In the genomic region with DNA sequence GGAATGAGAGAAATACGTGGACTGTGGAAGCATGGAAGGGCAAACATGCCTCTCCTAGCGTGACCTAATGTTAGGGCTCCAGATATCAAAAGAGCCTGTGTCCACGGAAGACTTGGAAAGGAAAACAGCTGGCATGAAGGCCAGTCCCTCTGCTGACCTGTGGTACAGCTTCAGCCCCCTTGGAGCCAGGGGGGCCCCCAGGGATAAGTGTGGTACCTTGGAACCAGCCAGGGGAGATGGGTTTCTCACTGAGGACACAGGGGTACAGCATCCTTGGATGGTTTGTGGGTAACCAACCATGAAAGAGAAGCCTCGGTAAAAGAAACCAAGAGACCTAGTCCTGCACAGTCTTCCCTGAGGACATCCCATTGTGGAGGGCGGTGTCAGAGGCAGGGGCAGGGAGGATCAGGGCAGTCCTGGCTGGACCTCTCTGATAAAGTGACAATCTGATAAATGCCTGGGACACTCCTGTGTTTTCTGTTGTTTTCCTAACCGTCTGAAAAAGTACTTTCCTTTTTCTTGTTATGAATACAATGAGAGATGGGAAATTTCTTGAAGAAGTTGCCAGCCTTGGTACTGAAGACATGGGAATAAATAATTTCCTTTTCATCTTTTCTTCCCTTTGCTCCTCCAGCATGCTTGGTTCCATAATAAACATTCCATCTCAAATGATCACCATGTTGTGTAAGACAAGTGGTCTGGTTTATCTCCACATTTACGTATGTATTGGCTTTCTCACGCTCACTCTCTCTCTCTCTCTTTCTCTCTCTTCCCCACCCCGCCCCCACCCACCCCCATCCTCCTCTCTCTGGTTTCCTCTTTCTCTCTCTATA, we compare ENCODE assay signal across 10 cellular contexts.
A peak's percentile ranks its signal among the peaks of the same experiment; 100 is the strongest.
DNase-seq lines count a peak whose midpoint lies in the region; ATAC-seq and TF ChIP-seq lines count a peak whose summit lies in the region.
"Had no signal": no experiment of that assay in that cellular context is flagged by ENCODE, and none has a peak within 500 bp of the region (broad histone marks: within the 10 kb centered on the region; RNA-seq: fewer than 3 reads in every experiment).

No MANE protein-coding gene starts in this region.

- H3K27ac Mint-ChIP-seq in dendritic cell treated with granulocyte-macrophage colony-stimulating factor and Interleukin-4, amounts not matched to agents 40 ng/mL and 50 ng/mL, for 4 days: peak overlapping the region; percentile 78
- H3K27ac Mint-ChIP-seq: activated T-cell treated with anti-CD3 and anti-CD28 coated beads, Interleukin-2, amount 50 U/mL, for 72 hours had no signal

- no peaks in the 10 kb centered on the region for H4K20me1 ChIP-seq in OCI-LY3 (ENCODE audit: insufficient read depth, low read length)

- peaks cover 74% of the 10 kb centered on the region for H3K4me1 Mint-ChIP-seq in dendritic cell treated with granulocyte-macrophage colony-stimulating factor and Interleukin-4, amounts not matched to agents 40 ng/mL and 50 ng/mL, for 4 days (ENCODE audit: low read depth)

- H3K4me1 ChIP-seq in OCI-LY3 (ENCODE audit: low read length): peaks cover 88% of the 10 kb centered on the region

- no peaks in the 10 kb centered on the region for H3K79me2 ChIP-seq in OCI-LY3 (ENCODE audit: low read length)

- no peak for TF ChIP-seq CTCF in OCI-LY3 (IDR thresholded peaks at IDR 0.05; ENCODE audit: low read depth, low read length)

- peak overlapping the region; percentile 18; the same call in 1 of the 2 replicates for H3K4me2 ChIP-seq in OCI-LY3 (ENCODE audit: low read length)

- H3K4me3 Mint-ChIP-seq in dendritic cell treated with granulocyte-macrophage colony-stimulating factor and Interleukin-4, amounts not matched to agents 40 ng/mL and 50 ng/mL, for 4 days: no peak overlapping the region

- intact Hi-C loops in dendritic cell treated with granulocyte-macrophage colony-stimulating factor and Interleukin-4, amounts not matched to agents 40 ng/mL and 50 ng/mL, for 4 days (cut with micrococcal nuclease): loop anchor here (5.0 to 10.0 kb wide), 2 partner anchors 176 to 248 kb away; partner anchors contain the start of gene UGCG

- H3K36me3 ChIP-seq in OCI-LY3 (replicated peaks; ENCODE audit: low read depth, low read length): no peaks in the 10 kb centered on the region

- DNase-seq in AG20443 (ENCODE audit: low spot score) (peak; percentile 67), non-pigmented ciliary epithelial cell (ENCODE audit: low read depth) (peak; percentile 83), activated gamma-delta T cell treated with Interleukin-2 at 50 U/mL for 16 hours (no peak)
- DNase-seq in stimulated activated naive CD4-positive, alpha-beta T cell (lab: John Stamatoyannopoulos, UW): no peak
- DNase-seq in stimulated activated CD4-positive, alpha-beta T cell treated with anti-CD3 and anti-CD28 coated beads, Interleukin-1b, Interleukin-23, amount 100 ng/mL, for 48 hours: no peak
- DNase-seq: activated T-cell treated with anti-CD3 and anti-CD28 coated beads, Interleukin-2, amount 50 U/mL, for 72 hours; midbrain had no signal

- H3K27me3 ChIP-seq in OCI-LY3 (ENCODE audit: low read depth, low read length): no peaks in the 10 kb centered on the region

- H2AFZ ChIP-seq in OCI-LY3 (ENCODE audit: low read depth, low read length): no peak overlapping the region

- no peaks in the 10 kb centered on the region for H3K9me3 ChIP-seq in OCI-LY3 (ENCODE audit: insufficient read depth, low read length)

- no peak overlapping the region for H3K27ac ChIP-seq in OCI-LY3 (ENCODE audit: low read length)

- H3K9ac ChIP-seq in OCI-LY3 (ENCODE audit: low read length): peak overlapping the region; percentile 33; the same call in 1 of the 2 replicates

- H3K4me3 ChIP-seq in OCI-LY3 (ENCODE audit: low read length): no peak overlapping the region

- H3K36me3 Mint-ChIP-seq in dendritic cell treated with granulocyte-macrophage colony-stimulating factor and Interleukin-4, amounts not matched to agents 40 ng/mL and 50 ng/mL, for 4 days (ENCODE audit: low read depth): peaks cover 54% of the 10 kb centered on the region

- no peak for ATAC-seq in HG02678 (IDR thresholded peaks at IDR 0.05; ENCODE audit: unreplicated experiment)
- ATAC-seq: activated T-cell treated with anti-CD3 and anti-CD28 coated beads, Interleukin-2, amount 50 U/mL, for 72 hours had no signal

- H3K27me3 Mint-ChIP-seq in dendritic cell treated with granulocyte-macrophage colony-stimulating factor and Interleukin-4, amounts not matched to agents 40 ng/mL and 50 ng/mL, for 4 days: no peaks in the 10 kb centered on the region

- no peaks in the 10 kb centered on the region for H3K9me3 Mint-ChIP-seq in dendritic cell treated with granulocyte-macrophage colony-stimulating factor and Interleukin-4, amounts not matched to agents 40 ng/mL and 50 ng/mL, for 4 days
- H3K9me3 Mint-ChIP-seq: activated T-cell treated with anti-CD3 and anti-CD28 coated beads, Interleukin-2, amount 50 U/mL, for 72 hours had no signal

Comparison
In these comparisons a context has a peak if more than half of its experiments do, and no peak if none do; other contexts are left out.
1. DNase-seq: peak in AG20443 (single experiment) and non-pigmented ciliary epithelial cell (single experiment); none in activated gamma-delta T cell treated with Interleukin-2 at 50 U/mL for 16 hours (single experiment), stimulated activated naive CD4-positive, alpha-beta T cell (0 of 6) and stimulated activated CD4-positive, alpha-beta T cell treated with anti-CD3 and anti-CD28 coated beads, Interleukin-1b, Interleukin-23, amount 100 ng/mL, for 48 hours (single experiment).